ENCODE assay signal across 6 cellular contexts in the genomic region with DNA sequence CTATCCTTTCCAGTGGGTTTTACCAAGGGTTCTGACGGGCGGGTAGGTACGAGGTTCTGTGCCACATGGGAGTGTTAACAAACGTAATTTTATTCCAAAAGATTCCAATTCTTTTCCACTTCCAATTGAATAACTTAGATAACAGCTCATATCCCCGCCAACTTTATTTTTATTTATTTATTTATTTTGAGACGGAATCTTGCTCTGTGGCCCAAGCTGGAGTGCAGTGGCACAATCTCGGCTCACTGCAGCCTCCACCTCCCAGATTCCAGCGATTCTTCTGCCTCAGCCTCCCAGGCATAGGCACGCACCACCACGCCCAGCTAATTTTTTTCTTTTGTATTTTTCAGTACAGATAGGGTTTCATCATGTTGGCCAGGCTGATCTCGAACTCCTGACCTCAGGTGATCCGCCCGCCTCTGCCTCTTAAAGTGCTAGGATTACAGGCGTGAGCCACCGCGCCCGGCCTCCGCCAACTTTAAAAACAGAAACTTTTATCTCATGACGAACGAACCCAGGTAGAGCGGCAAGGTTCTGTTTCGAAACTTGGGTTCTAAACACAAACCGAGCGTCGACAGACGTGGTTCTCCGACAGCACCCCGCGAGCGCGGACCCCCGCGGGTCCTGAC. TPM values are rescaled to one million over a fixed set of nuclear protein-coding genes. Genes with fewer than 3 reads are reported as not detected.
A peak's percentile ranks its signal among the peaks of the same experiment; 100 is the strongest.
DNase-seq lines count a peak whose midpoint lies in the region; ATAC-seq and TF ChIP-seq lines count a peak whose summit lies in the region.

No MANE protein-coding gene starts in this region.

- H3K36me3 Mint-ChIP-seq in glutamatergic neuron (ENCODE audit: unreplicated experiment), result no peaks in the 10 kb centered on the region

- peak overlapping the region; percentile 87 for H3K4me3 Mint-ChIP-seq in glutamatergic neuron (ENCODE audit: unreplicated experiment)

- peaks cover 2% of the 10 kb centered on the region for H3K9me3 Mint-ChIP-seq in glutamatergic neuron (ENCODE audit: unreplicated experiment)

- DNase-seq in HFF-Myc (ENCODE audit: extremely low read depth, low read depth) (no peak), glutamatergic neuron (peak; percentile 7), AG08396 (ENCODE audit: low spot score) (no peak)
- peak; percentile 64 for DNase-seq in activated CD4-positive, CD25-positive, alpha-beta regulatory T cell treated with anti-CD3 and anti-CD28 coated beads, Interleukin-2, amount 50 U/mL, for 72 hours
- DNase-seq in stimulated activated naive CD4-positive, alpha-beta T cell treated with Interleukin-2 at 50 U/mL for 16 hours (lab: John Stamatoyannopoulos, UW), result peak; percentile 55

- no peak overlapping the region for H3K27ac Mint-ChIP-seq in glutamatergic neuron (ENCODE audit: unreplicated experiment)

- TF ChIP-seq CTCF in HFF-Myc (IDR thresholded peaks at IDR 0.05; ENCODE audit: low read depth, low read length, missing control alignments) (no peak), glutamatergic neuron (IDR thresholded peaks at IDR 0.05; ENCODE audit: partially characterized antibody, unreplicated experiment) (no peak)

- no peak for ATAC-seq in HG02885 (IDR thresholded peaks at IDR 0.05; ENCODE audit: poor library complexity, unreplicated experiment)

- H3K4me3 ChIP-seq in HFF-Myc (replicated peaks; ENCODE audit: low read depth, low read length), result peak overlapping the region; percentile 70

- H3K4me1 Mint-ChIP-seq in glutamatergic neuron (ENCODE audit: low read depth, unreplicated experiment), result no peaks in the 10 kb centered on the region

- H3K27me3 Mint-ChIP-seq in glutamatergic neuron (ENCODE audit: unreplicated experiment), result no peaks in the 10 kb centered on the region

RNA-seq across cellular contexts. Expression of a gene that starts 0.6 kb away (rescaled TPM):
- 50.9 TPM for total RNA-seq in glutamatergic neuron (ENCODE audit: unreplicated experiment)

RNA-seq across cellular contexts. Expression of a gene that starts 14.5 kb away (rescaled TPM):
- total RNA-seq in glutamatergic neuron (ENCODE audit: unreplicated experiment), result 3.4 TPM

RNA-seq across cellular contexts. Expression of a gene that starts 17.2 kb away (rescaled TPM):
- total RNA-seq in glutamatergic neuron (ENCODE audit: unreplicated experiment), result 220 TPM

RNA-seq across cellular contexts. Expression of a gene that starts 27.4 kb away (rescaled TPM):
- 53.4 TPM for total RNA-seq in glutamatergic neuron (ENCODE audit: unreplicated experiment)

RNA-seq across cellular contexts. Expression of a gene that starts 36.1 kb away (rescaled TPM):
- total RNA-seq in glutamatergic neuron (ENCODE audit: unreplicated experiment), result 33.9 TPM

Comparison
In these comparisons a context has a peak if more than half of its experiments do, and no peak if none do; other contexts are left out.
1. DNase-seq: peak in activated CD4-positive, CD25-positive, alpha-beta regulatory T cell treated with anti-CD3 and anti-CD28 coated beads, Interleukin-2, amount 50 U/mL, for 72 hours (single experiment), glutamatergic neuron (single experiment) and stimulated activated naive CD4-positive, alpha-beta T cell treated with Interleukin-2 at 50 U/mL for 16 hours (single experiment); none in HFF-Myc (single experiment) and AG08396 (single experiment).